28 cellular contexts compared by ENCODE assay signal in genomic region chr1:82000221-82000620, GRCh38.
"Had no signal": no experiment of that assay in that cellular context is flagged by ENCODE, and none has a peak within 500 bp of the region (broad histone marks: within the 10 kb centered on the region; RNA-seq: fewer than 3 reads in every experiment).

No MANE protein-coding gene starts in this region.

- H3K9ac ChIP-seq: parathyroid adenoma had no signal

- H3K27me3 ChIP-seq: ovary, right lobe of liver, sigmoid colon, stomach, thyroid gland, tibial nerve, upper lobe of left lung, vagina had no signal

- H3K4me1 ChIP-seq: parathyroid adenoma, psoas muscle had no signal

- H3K36me3 Mint-ChIP-seq: stimulated activated effector memory CD8-positive, alpha-beta T cell treated with anti-CD3 and anti-CD28 coated beads, Interleukin-12 subunit alpha, Interleukin-12 subunit beta, amount 100 ng/mL, for 72 hours; stimulated activated naive B cell treated with anti-CD40 and anti-IgM and Interleukin-4, amounts not matched to agents 10 μg/mL and 1 μg/mL and 100 μg/mL, for 72 hours had no signal

- H3K4me1 Mint-ChIP-seq: nephron progenitor cell; stimulated activated effector memory CD8-positive, alpha-beta T cell treated with anti-CD3 and anti-CD28 coated beads, Interleukin-12 subunit alpha, Interleukin-12 subunit beta, amount 100 ng/mL, for 72 hours; stimulated activated naive B cell treated with anti-CD40 and anti-IgM and Interleukin-4, amounts not matched to agents 10 μg/mL and 1 μg/mL and 100 μg/mL, for 72 hours had no signal

- H3K27ac ChIP-seq: ovary, parathyroid adenoma, psoas muscle, right lobe of liver, sigmoid colon, stomach, thoracic aorta, thyroid gland, tibial nerve, upper lobe of left lung, vagina had no signal

- H3K79me2 ChIP-seq: parathyroid adenoma had no signal

- H3K4me3 Mint-ChIP-seq: natural killer cell treated with Interleukin-12 subunit alpha and Interleukin-12 subunit beta and Interleukin-15 and Interleukin-18, amount 100 ng/mL, for 72 hours; nephron progenitor cell; neural crest cell; stimulated activated effector memory CD8-positive, alpha-beta T cell treated with anti-CD3 and anti-CD28 coated beads, Interleukin-12 subunit alpha, Interleukin-12 subunit beta, amount 100 ng/mL, for 72 hours; stimulated activated naive B cell treated with anti-CD40 and anti-IgM and Interleukin-4, amounts not matched to agents 10 μg/mL and 1 μg/mL and 100 μg/mL, for 72 hours; stimulated activated naive CD8-positive, alpha-beta T cell treated with anti-CD3 and anti-CD28 coated beads, Interleukin-15, Interleukin-2, amounts not matched to agents 100 ng/mL and 50 ng/mL, for 24 hours had no signal

- H3K9me3 Mint-ChIP-seq: nephron progenitor cell; neural crest cell; stimulated activated naive B cell treated with anti-CD40 and anti-IgM and Interleukin-4, amounts not matched to agents 10 μg/mL and 1 μg/mL and 100 μg/mL, for 72 hours; stimulated activated naive CD8-positive, alpha-beta T cell treated with anti-CD3 and anti-CD28 coated beads, Interleukin-15, Interleukin-2, amounts not matched to agents 100 ng/mL and 50 ng/mL, for 24 hours had no signal

- H3K36me3 ChIP-seq: ovary, right lobe of liver, sigmoid colon, stomach, thoracic aorta, thyroid gland, tibial nerve, upper lobe of left lung, vagina had no signal

- H3K27me3 Mint-ChIP-seq: natural killer cell treated with Interleukin-12 subunit alpha and Interleukin-12 subunit beta and Interleukin-15 and Interleukin-18, amount 100 ng/mL, for 72 hours; progenitor cell of endocrine pancreas; stimulated activated naive B cell treated with anti-CD40 and anti-IgM and Interleukin-4, amounts not matched to agents 10 μg/mL and 1 μg/mL and 100 μg/mL, for 72 hours; stimulated activated naive CD8-positive, alpha-beta T cell treated with anti-CD3 and anti-CD28 coated beads, Interleukin-15, Interleukin-2, amounts not matched to agents 100 ng/mL and 50 ng/mL, for 24 hours had no signal

- H3K27ac Mint-ChIP-seq: natural killer cell treated with Interleukin-12 subunit alpha and Interleukin-12 subunit beta and Interleukin-15 and Interleukin-18, amount 100 ng/mL, for 72 hours; nephron progenitor cell; progenitor cell of endocrine pancreas; stimulated activated effector memory CD8-positive, alpha-beta T cell treated with anti-CD3 and anti-CD28 coated beads, Interleukin-12 subunit alpha, Interleukin-12 subunit beta, amount 100 ng/mL, for 72 hours; stimulated activated naive B cell treated with anti-CD40 and anti-IgM and Interleukin-4, amounts not matched to agents 10 μg/mL and 1 μg/mL and 100 μg/mL, for 72 hours; stimulated activated naive CD8-positive, alpha-beta T cell treated with anti-CD3 and anti-CD28 coated beads, Interleukin-15, Interleukin-2, amounts not matched to agents 100 ng/mL and 50 ng/mL, for 24 hours had no signal

- DNase-seq: nephron progenitor cell; occipital lobe; ovary; posterior cingulate gyrus; psoas muscle; right cardiac atrium; right lobe of liver; sigmoid colon; small intestine; stimulated activated CD4-positive, alpha-beta T cell treated with anti-CD3 and anti-CD28 coated beads, Interleukin-15, amount 100 ng/mL, for 24 hours; stimulated activated CD4-positive, alpha-beta T cell treated with anti-CD3 and anti-CD28 coated beads, Interleukin-2, amount 100 ng/mL, for 24 hours; stimulated activated CD4-positive, alpha-beta T cell treated with anti-CD3 and anti-CD28 coated beads, Interleukin-2, amount 100 ng/mL, for 48 hours; stimulated activated CD4-positive, alpha-beta T cell treated with anti-CD3 and anti-CD28 coated beads, Interleukin-4, amount 100 ng/mL, for 24 hours; stimulated activated naive B cell treated with anti-CD40 and anti-IgM and Interleukin-4, amounts not matched to agents 10 μg/mL and 1 μg/mL and 100 μg/mL, for 72 hours; stimulated activated naive CD4-positive, alpha-beta T cell treated with Interleukin-2 at 50 U/mL for 16 hours; stomach; thyroid gland; trophoblast cell; upper lobe of left lung had no signal

- ATAC-seq: natural killer cell treated with Interleukin-12 subunit alpha and Interleukin-12 subunit beta and Interleukin-15 and Interleukin-18, amount 100 ng/mL, for 72 hours; psoas muscle; right cardiac atrium; stimulated activated effector memory CD8-positive, alpha-beta T cell treated with anti-CD3 and anti-CD28 coated beads, Interleukin-12 subunit alpha, Interleukin-12 subunit beta, amount 100 ng/mL, for 72 hours; stimulated activated naive B cell treated with anti-CD40 and anti-IgM and Interleukin-4, amounts not matched to agents 10 μg/mL and 1 μg/mL and 100 μg/mL, for 72 hours had no signal

- H3K9me3 ChIP-seq: ovary, psoas muscle, right lobe of liver, sigmoid colon, stomach, thoracic aorta, thyroid gland, tibial nerve, upper lobe of left lung, vagina had no signal

- H2AFZ ChIP-seq: parathyroid adenoma had no signal

- H3K4me3 ChIP-seq: ovary, psoas muscle, right lobe of liver, sigmoid colon, stomach, thoracic aorta, thyroid gland, tibial nerve, upper lobe of left lung, vagina had no signal
